Comparison of ENCODE assay signal across 17 cellular contexts in genomic region chr20:831956-832355, GRCh38. TPM values are rescaled to one million over a fixed set of nuclear protein-coding genes. Genes with fewer than 3 reads are reported as not detected.
DNase-seq lines count a peak whose midpoint lies in the region; ATAC-seq and TF ChIP-seq lines count a peak whose summit lies in the region.
"Had no signal": no experiment of that assay in that cellular context is flagged by ENCODE, and none has a peak within 500 bp of the region (broad histone marks: within the 10 kb centered on the region; RNA-seq: fewer than 3 reads in every experiment).

No MANE protein-coding gene starts in this region.

- DNase-seq in natural killer cell (no peak), trophoblast cell (peak; percentile 97 to 99), psoas muscle (no peak)
- no peak for DNase-seq in natural killer cell treated with Interleukin-12 subunit alpha and Interleukin-12 subunit beta and Interleukin-15 and Interleukin-18, amount 100 ng/mL, for 72 hours (ENCODE audit: low spot score)
- DNase-seq: C1 segment of cervical spinal cord; CD4-positive, CD25-positive, alpha-beta regulatory T cell; CD8-positive, alpha-beta memory T cell; COR-L47; DMS 273 treated with DMSO at 0.1 percent for 48 hours; HCEC 1CT had no signal

- H3K23ac ChIP-seq in trophoblast cell (ENCODE audit: low read length), result no peak overlapping the region

- H3K9me3 ChIP-seq in trophoblast cell (ENCODE audit: insufficient read depth, low read depth, low read length), result no peaks in the 10 kb centered on the region
- no peaks in the 10 kb centered on the region for H3K9me3 ChIP-seq in subcutaneous abdominal adipose tissue (ENCODE audit: control insufficient read depth in 5 of 5, low read length in 5 of 5)
- no peaks in the 10 kb centered on the region for H3K9me3 ChIP-seq in psoas muscle

- no peak overlapping the region for H2AFZ ChIP-seq in trophoblast cell (ENCODE audit: insufficient read depth, low read length, poor library complexity)
- H2AFZ ChIP-seq: GM23338 had no signal

- H4K12ac ChIP-seq in trophoblast cell (ENCODE audit: low read depth, low read length), result no peak overlapping the region

- H2AK5ac ChIP-seq in trophoblast cell (ENCODE audit: low read length), result no peak overlapping the region

- no peak overlapping the region for H4K91ac ChIP-seq in trophoblast cell (ENCODE audit: low read depth, low read length)

- peaks cover 36 to 38% of the 10 kb centered on the region in 2 donors for H3K4me1 Mint-ChIP-seq in natural killer cell
- H3K4me1 Mint-ChIP-seq in natural killer cell treated with Interleukin-12 subunit alpha and Interleukin-12 subunit beta and Interleukin-15 and Interleukin-18, amount 100 ng/mL, for 72 hours (ENCODE audit: low read depth in 2 of 2), result peaks cover 25 to 32% of the 10 kb centered on the region in 2 donors

- peaks cover 7% of the 10 kb centered on the region for H3K79me1 ChIP-seq in trophoblast cell (ENCODE audit: low read length)

- TF ChIP-seq CTCF in natural killer cell (IDR thresholded peaks at IDR 0.05) (no peak), VCaP (conservative IDR thresholded peaks at IDR 0.05) (no peak), psoas muscle (IDR thresholded peaks at IDR 0.05) (no peak)

- no peaks in the 10 kb centered on the region for H3K36me3 Mint-ChIP-seq in natural killer cell
- H3K36me3 Mint-ChIP-seq in natural killer cell treated with Interleukin-12 subunit alpha and Interleukin-12 subunit beta and Interleukin-15 and Interleukin-18, amount 100 ng/mL, for 72 hours, result no peaks in the 10 kb centered on the region
- H3K36me3 Mint-ChIP-seq: CD4-positive, CD25-positive, alpha-beta regulatory T cell had no signal

- no CpG with 5 or more reads among the region's 3 CpGs for WGBS in trophoblast cell (ENCODE audit: extremely low coverage, insufficient coverage, insufficient read length)
- 95 to 96% (median 96%) methylated on average over 3 of the region's 3 CpGs for WGBS in psoas muscle, 3 donors

- no peak overlapping the region for H3K27ac Mint-ChIP-seq in natural killer cell
- no peak overlapping the region for H3K27ac Mint-ChIP-seq in natural killer cell treated with Interleukin-12 subunit alpha and Interleukin-12 subunit beta and Interleukin-15 and Interleukin-18, amount 100 ng/mL, for 72 hours
- H3K27ac Mint-ChIP-seq: B cell; CD4-positive, CD25-positive, alpha-beta regulatory T cell; GM23338 had no signal

- no peak overlapping the region for H2BK12ac ChIP-seq in trophoblast cell (ENCODE audit: low read length)

- H3K9ac ChIP-seq in trophoblast cell (ENCODE audit: low read length), result no peak overlapping the region
- H3K9ac ChIP-seq in subcutaneous abdominal adipose tissue (ENCODE audit: low read length in 5 of 5), result no peak overlapping the region

- H3K9me3 Mint-ChIP-seq in natural killer cell, result no peaks in the 10 kb centered on the region
- H3K9me3 Mint-ChIP-seq in natural killer cell treated with Interleukin-12 subunit alpha and Interleukin-12 subunit beta and Interleukin-15 and Interleukin-18, amount 100 ng/mL, for 72 hours, result no peaks in the 10 kb centered on the region
- H3K9me3 Mint-ChIP-seq: CD4-positive, CD25-positive, alpha-beta regulatory T cell; CD8-positive, alpha-beta memory T cell; GM23338 had no signal

- ATAC-seq in natural killer cell (no peak), GM21619 (IDR thresholded peaks at IDR 0.05; ENCODE audit: unreplicated experiment) (no peak), psoas muscle (no peak), HG03520 (IDR thresholded peaks at IDR 0.05; ENCODE audit: unreplicated experiment) (no peak)
- ATAC-seq in natural killer cell treated with Interleukin-12 subunit alpha and Interleukin-12 subunit beta and Interleukin-15 and Interleukin-18, amount 100 ng/mL, for 72 hours, result no peak
- ATAC-seq: GM23338 had no signal

- no peaks in the 10 kb centered on the region for H3K36me3 ChIP-seq in trophoblast cell (ENCODE audit: control insufficient read depth in 1 of 2, insufficient read depth in 2 of 2, low read length in 2 of 2)
- no peaks in the 10 kb centered on the region for H3K36me3 ChIP-seq in subcutaneous abdominal adipose tissue (ENCODE audit: control insufficient read depth in 5 of 5, insufficient read depth in 5 of 5, low read length in 5 of 5)
- H3K36me3 ChIP-seq in psoas muscle (ENCODE audit: insufficient read depth in 1 of 2, low read depth in 1 of 2), result no peaks in the 10 kb centered on the region

- H3K4me3 ChIP-seq in trophoblast cell (ENCODE audit: low read depth, low read length) (no peak overlapping the region), subcutaneous abdominal adipose tissue (ENCODE audit: low read depth in 1 of 5, low read length in 5 of 5) (no peak overlapping the region), psoas muscle (no peak overlapping the region)
- H3K4me3 ChIP-seq: GM23338 had no signal

- no peak overlapping the region for H3K4ac ChIP-seq in trophoblast cell (ENCODE audit: low read depth, low read length)

- no peak overlapping the region for H2BK120ac ChIP-seq in trophoblast cell (ENCODE audit: insufficient read depth, low read length, poor library complexity)

- H3K27ac ChIP-seq in VCaP (peak overlapping the region; percentile 89; the same call in 1 of the 2 replicates), trophoblast cell (ENCODE audit: low read depth, low read length) (no peak overlapping the region), subcutaneous abdominal adipose tissue (ENCODE audit: low read depth, low read length) (peak overlapping the region; percentile 46), psoas muscle (no peak overlapping the region)
- H3K27ac ChIP-seq: HL-60 had no signal

- no peak overlapping the region for H4K8ac ChIP-seq in trophoblast cell (ENCODE audit: low read depth, low read length)

- no peak overlapping the region for H2BK5ac ChIP-seq in trophoblast cell (ENCODE audit: low read depth, low read length, poor library complexity)

- peaks cover 5 to 7% of the 10 kb centered on the region in 2 experiments for H3K4me1 ChIP-seq in trophoblast cell (ENCODE audit: control insufficient read depth in 1 of 2, insufficient read depth in 2 of 2, low read length in 2 of 2)
- peaks cover 3 to 54% (median 42%) of the 10 kb centered on the region in 5 donors for H3K4me1 ChIP-seq in subcutaneous abdominal adipose tissue (ENCODE audit: control insufficient read depth in 5 of 5, insufficient read depth in 5 of 5, low read length in 5 of 5)
- peaks cover 38% of the 10 kb centered on the region for H3K4me1 ChIP-seq in psoas muscle

- intact Hi-C loops in natural killer cell (cut with micrococcal nuclease), result loop anchor here (5.0 kb wide), 1 partner anchor 180 kb away; the partner anchor contains the start of gene SRXN1
- intact Hi-C loops in psoas muscle (cut with DNase I), result loop anchor here in 1 of 2 donors (10.0 kb wide), 1 partner anchor 177 kb away; the partner anchor contains the start of gene SRXN1

- no peaks in the 10 kb centered on the region for H3K27me3 ChIP-seq in trophoblast cell (ENCODE audit: insufficient read depth, low read length)
- no peaks in the 10 kb centered on the region for H3K27me3 ChIP-seq in subcutaneous abdominal adipose tissue (ENCODE audit: control insufficient read depth in 5 of 5, insufficient read depth in 4 of 5, low read length in 5 of 5)
- H3K27me3 ChIP-seq in psoas muscle (ENCODE audit: insufficient read depth in 3 of 3, low read length in 2 of 3), result no peaks in the 10 kb centered on the region

- no peaks in the 10 kb centered on the region for H3K27me3 Mint-ChIP-seq in natural killer cell (ENCODE audit: low read depth in 2 of 2)
- no peaks in the 10 kb centered on the region for H3K27me3 Mint-ChIP-seq in natural killer cell treated with Interleukin-12 subunit alpha and Interleukin-12 subunit beta and Interleukin-15 and Interleukin-18, amount 100 ng/mL, for 72 hours
- H3K27me3 Mint-ChIP-seq: B cell; CD4-positive, CD25-positive, alpha-beta regulatory T cell; CD8-positive, alpha-beta memory T cell had no signal

- no peak overlapping the region for H3K18ac ChIP-seq in trophoblast cell (ENCODE audit: low read length)

- H3K14ac ChIP-seq in trophoblast cell (ENCODE audit: low read length), result no peak overlapping the region

- H3K79me2 ChIP-seq in trophoblast cell (ENCODE audit: control insufficient read depth, insufficient read depth, low read length, poor library complexity), result peaks cover 7% of the 10 kb centered on the region

- H3K4me2 ChIP-seq in trophoblast cell (ENCODE audit: low read length), result no peak overlapping the region
- H3K4me2 ChIP-seq: GM23338 had no signal

- H3K4me3 Mint-ChIP-seq in natural killer cell, result peak overlapping the region; percentile 35
- H3K4me3 Mint-ChIP-seq in natural killer cell treated with Interleukin-12 subunit alpha and Interleukin-12 subunit beta and Interleukin-15 and Interleukin-18, amount 100 ng/mL, for 72 hours, result no peak overlapping the region
- H3K4me3 Mint-ChIP-seq: B cell, GM23338 had no signal

RNA-seq across cellular contexts. Expression of gene FAM110A, which starts 1.6 kb away (rescaled TPM):
- total RNA-seq in natural killer cell, result 10 to 100 TPM; 25.1 to 91.0 (median 31.8) TPM
- total RNA-seq in natural killer cell treated with Interleukin-12 subunit alpha and Interleukin-12 subunit beta and Interleukin-15 and Interleukin-18, amount 100 ng/mL, for 72 hours, result 10 to 100 TPM; 29.6 to 58.2 TPM
- 55.7 and 66.2 TPM in 2 replicates for polyA plus RNA-seq in trophoblast cell (2013)
- total RNA-seq in psoas muscle, result 1 to 10 TPM in 2 of 4 donors, under 1 TPM in 2; 0.83 to 3.4 (median 1.9) TPM
- polyA plus RNA-seq in psoas muscle, result 1 to 10 TPM; 1.4 to 2.5 (median 2.4) TPM

Comparison
In these comparisons a context has a peak if more than half of its experiments do, and no peak if none do; other contexts are left out.
1. DNase-seq: peak in trophoblast cell (2 of 2); none in natural killer cell (single experiment), natural killer cell treated with Interleukin-12 subunit alpha and Interleukin-12 subunit beta and Interleukin-15 and Interleukin-18, amount 100 ng/mL, for 72 hours (single experiment) and psoas muscle (0 of 2).
2. H3K27ac ChIP-seq: peak in VCaP (single experiment) and subcutaneous abdominal adipose tissue (single experiment); none in trophoblast cell (single experiment) and psoas muscle (single experiment).
3. RNA of gene FAM110A, which starts 1.6 kb away (total RNA-seq): 29.6 to 58.2 TPM in natural killer cell treated with Interleukin-12 subunit alpha and Interleukin-12 subunit beta and Interleukin-15 and Interleukin-18, amount 100 ng/mL, for 72 hours and 25.1 to 91.0 TPM in natural killer cell; 0.83 to 3.4 TPM in psoas muscle; every median in the first group is over 4 times any median in the second.